24 cellular contexts compared by ENCODE assay signal in genomic region chr10:51876979-51877378, GRCh38.
"Had no signal": no experiment of that assay in that cellular context is flagged by ENCODE, and none has a peak within 500 bp of the region (broad histone marks: within the 10 kb centered on the region; RNA-seq: fewer than 3 reads in every experiment).

No MANE protein-coding gene starts in this region.

- H3K4me3 ChIP-seq: hepatocyte, mucosa of descending colon, tibial artery had no signal

- H3K9me3 ChIP-seq: mucosa of descending colon, tibial artery had no signal

- DNase-seq: activated B cell treated with CpG ODN at 0.5 μM for 24 hours; activated CD4-positive, alpha-beta T cell treated with anti-CD3 and anti-CD28 coated beads for 36 hours; activated CD4-positive, alpha-beta T cell treated with anti-CD3 and anti-CD28 coated beads, Interleukin-2, amount 50 U/mL, for 4 hours; activated CD8-positive, alpha-beta memory T cell treated with anti-CD3 and anti-CD28 coated beads for 24 hours; activated CD8-positive, alpha-beta memory T cell treated with anti-CD3 and anti-CD28 coated beads, Interleukin-2, amount 50 U/mL, for 4 hours; activated T-cell treated with anti-CD3 and anti-CD28 coated beads, Interleukin-2, amount 50 U/mL, for 24 hours; aorta; central memory CD4-positive, alpha-beta T cell; dermis blood vessel endothelial cell; effector CD8-positive, alpha-beta T cell; foreskin melanocyte; immature natural killer cell; kidney glomerular epithelial cell; mucosa of descending colon; nephron progenitor cell; nucleus accumbens; stimulated activated CD4-positive, alpha-beta T cell treated with anti-CD3 and anti-CD28 coated beads, Interleukin-1b, Interleukin-23, amount 100 ng/mL, for 48 hours; substantia nigra; T1000; tibial artery had no signal

- H3K9ac ChIP-seq: parathyroid adenoma had no signal

- ATAC-seq: activated CD4-positive, alpha-beta T cell treated with anti-CD3 and anti-CD28 coated beads for 36 hours; activated naive CD4-positive, alpha-beta T cell treated with anti-CD3 and anti-CD28 coated beads, Interleukin-2, amount 50 U/mL, for 72 hours; activated T-helper 17 cell treated with anti-CD3 and anti-CD28 coated beads, Interleukin-2, amount 50 U/mL, for 72 hours; mucosa of descending colon had no signal

- H3K27ac ChIP-seq: hepatocyte, parathyroid adenoma had no signal

- H3K36me3 ChIP-seq: tibial artery had no signal

- H3K4me2 ChIP-seq: hepatocyte had no signal

- H3K27me3 ChIP-seq: hepatocyte, tibial artery had no signal

- H3K79me2 ChIP-seq: hepatocyte, parathyroid adenoma had no signal
